ENCODE assay signal across 1 cellular context in the genomic region with DNA sequence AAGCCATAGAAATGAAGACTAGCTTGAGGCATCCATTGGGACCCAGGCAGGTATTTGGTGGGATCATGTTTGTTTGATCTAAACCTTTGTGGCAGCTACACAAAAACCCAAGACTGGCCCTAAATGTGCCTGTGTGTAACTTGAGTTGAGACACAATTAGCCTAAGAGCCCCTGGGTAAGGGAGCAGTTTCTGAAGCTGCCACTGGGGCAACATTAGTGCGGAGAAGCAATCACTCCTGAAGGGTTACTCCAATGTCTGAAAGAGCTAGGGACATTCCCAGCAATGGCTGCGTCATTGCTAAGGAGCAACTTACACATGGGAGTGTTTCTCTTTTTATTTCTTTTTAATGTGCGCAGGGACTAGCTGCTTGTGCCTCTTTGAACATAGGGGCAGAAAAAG.
TF ChIP-seq lines count a peak whose summit lies in the region.

No MANE protein-coding gene starts in this region.

TF ChIP-seq in K562, 482 proteins besides CTCF, POLR2A, EP300 and RAD21 (continued from another document):
- TF ChIP-seq, protein P1, sequence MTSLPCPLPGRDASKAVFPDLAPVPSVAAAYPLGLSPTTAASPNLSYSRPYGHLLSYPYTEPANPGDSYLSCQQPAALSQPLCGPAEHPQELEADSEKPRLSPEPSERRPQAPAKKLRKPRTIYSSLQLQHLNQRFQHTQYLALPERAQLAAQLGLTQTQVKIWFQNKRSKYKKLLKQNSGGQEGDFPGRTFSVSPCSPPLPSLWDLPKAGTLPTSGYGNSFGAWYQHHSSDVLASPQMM (CRISPR knock-in tag; IDR thresholded peaks at IDR 0.05), result no peak
- TF ChIP-seq SMAD3 (CRISPR knock-in tag; conservative IDR thresholded peaks at IDR 0.05) (no peak), PYGO2 (tag; IDR thresholded peaks at IDR 0.05) (no peak), ARHGAP35 (IDR thresholded peaks at IDR 0.05; ENCODE audit: partially characterized antibody) (no peak), ZNF436 (CRISPR knock-in tag; IDR thresholded peaks at IDR 0.05) (no peak), PCBP1 (IDR thresholded peaks at IDR 0.05; ENCODE audit: low read depth, low read length, poor library complexity, severe bottlenecking) (no peak), MEF2A (IDR thresholded peaks at IDR 0.05; ENCODE audit: control insufficient read depth, low read depth, low read length) (no peak), POLR2H (tag; IDR thresholded peaks at IDR 0.05; ENCODE audit: low read depth) (no peak)
- TF ChIP-seq, protein P2, sequence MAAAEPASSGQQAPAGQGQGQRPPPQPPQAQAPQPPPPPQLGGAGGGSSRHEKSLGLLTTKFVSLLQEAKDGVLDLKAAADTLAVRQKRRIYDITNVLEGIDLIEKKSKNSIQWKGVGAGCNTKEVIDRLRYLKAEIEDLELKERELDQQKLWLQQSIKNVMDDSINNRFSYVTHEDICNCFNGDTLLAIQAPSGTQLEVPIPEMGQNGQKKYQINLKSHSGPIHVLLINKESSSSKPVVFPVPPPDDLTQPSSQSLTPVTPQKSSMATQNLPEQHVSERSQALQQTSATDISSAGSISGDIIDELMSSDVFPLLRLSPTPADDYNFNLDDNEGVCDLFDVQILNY (CRISPR knock-in tag; IDR thresholded peaks at IDR 0.05), result no peak
TF ChIP-seq in K562: peak in this region for 0.
